In genomic region chr7:12066561-12066960, GRCh38 we compare ENCODE assay signal across 10 cellular contexts.
DNase-seq lines count a peak whose midpoint lies in the region; ATAC-seq and TF ChIP-seq lines count a peak whose summit lies in the region.
"Had no signal": no experiment of that assay in that cellular context is flagged by ENCODE, and none has a peak within 500 bp of the region (broad histone marks: within the 10 kb centered on the region; RNA-seq: fewer than 3 reads in every experiment).

No MANE protein-coding gene starts in this region.

- ATAC-seq in right lobe of liver (peak; percentile 32 to 73 (median 49)), HG03095 (IDR thresholded peaks at IDR 0.05; ENCODE audit: unreplicated experiment) (no peak)

- CTCF ChIA-PET in Caco-2 (lab: Charles Lee) = no interaction called here

- intact Hi-C loops in Caco-2 (cut with micrococcal nuclease; ENCODE audit: unreplicated experiment) (loop anchor here (2.0 kb wide), 1 partner anchor 640 kb away; no protein-coding TSS in a partner anchor), right lobe of liver (cut with DNase I) (loop anchor here (5.0 kb wide), 2 partner anchors 256 to 261 kb away; no protein-coding TSS in a partner anchor)

- no TSS peak for BruUV-seq in Caco-2 (replicated peaks; lab: Mats Ljungman, UMichigan)

- no peak for TF ChIP-seq POLR2A in right lobe of liver (IDR thresholded peaks at IDR 0.05)

- no peaks in the 10 kb centered on the region for H3K9me3 Mint-ChIP-seq in Caco-2 (ENCODE audit: unreplicated experiment)
- H3K9me3 Mint-ChIP-seq: WTC11 had no signal

- no peaks in the 10 kb centered on the region for H3K9me3 ChIP-seq in Caco-2
- H3K9me3 ChIP-seq in right lobe of liver = no peaks in the 10 kb centered on the region

- no peak overlapping the region for H3K27ac ChIP-seq in right lobe of liver

- DNase-seq in Caco-2 (no peak), HCEC 1CT (peak; percentile 20), RKO (ENCODE audit: low spot score) (peak; percentile 66), right lobe of liver (no peak), amniotic stem cell (lab: John Stamatoyannopoulos, UW) (no peak), putamen (ENCODE audit: low spot score) (no peak), ureter (ENCODE audit: low spot score) (no peak)
- DNase-seq: islet precursor cell had no signal

- H3K36me3 Mint-ChIP-seq in Caco-2 (ENCODE audit: insufficient read depth, unreplicated experiment) = no peaks in the 10 kb centered on the region
- H3K36me3 Mint-ChIP-seq: WTC11 had no signal

- no peaks in the 10 kb centered on the region for H3K27me3 Mint-ChIP-seq in Caco-2 (ENCODE audit: insufficient read depth, unreplicated experiment)

- H3K4me3 ChIP-seq in Caco-2 (ENCODE audit: low read depth, low read length) (no peak overlapping the region), right lobe of liver (no peak overlapping the region)

- H3K27me3 ChIP-seq in Caco-2 (replicated peaks; ENCODE audit: control insufficient read depth, insufficient read depth, low read length) (no peaks in the 10 kb centered on the region), right lobe of liver (no peaks in the 10 kb centered on the region)

- H3K27ac Mint-ChIP-seq in Caco-2 (ENCODE audit: unreplicated experiment) = peak overlapping the region; percentile 11
- H3K27ac Mint-ChIP-seq: WTC11 had no signal

- TF ChIP-seq CTCF in Caco-2 (IDR thresholded peaks at IDR 0.05; ENCODE audit: insufficient read depth in 1 of 2, low read depth in 1 of 2, low read length in 1 of 2, severe bottlenecking in 1 of 2, unreplicated experiment in 1 of 2) = no peak
- no peak for TF ChIP-seq CTCF in right lobe of liver (IDR thresholded peaks at IDR 0.05)

- H3K4me3 Mint-ChIP-seq in Caco-2 (ENCODE audit: unreplicated experiment) = no peak overlapping the region
- H3K4me3 Mint-ChIP-seq: WTC11 had no signal

- H3K4me1 ChIP-seq in Caco-2 (peaks cover 12% of the 10 kb centered on the region; the same call in 1 of the 2 replicates), right lobe of liver (no peaks in the 10 kb centered on the region)

- H3K4me1 Mint-ChIP-seq in Caco-2 (ENCODE audit: low read depth, unreplicated experiment) = peaks cover 13% of the 10 kb centered on the region

- POLR2A ChIA-PET in Caco-2 (lab: Charles Lee) = no interaction called here

- 59% methylated on average over 3 of the region's 3 CpGs for WGBS in right lobe of liver (ENCODE audit: insufficient coverage, low coverage, low lambda C conversion rate, missing lambda C conversion rate)

- H3K36me3 ChIP-seq in Caco-2 (ENCODE audit: control insufficient read depth, insufficient read depth, low read length) (no peaks in the 10 kb centered on the region), right lobe of liver (no peaks in the 10 kb centered on the region)

Comparison
In these comparisons a context has a peak if more than half of its experiments do, and no peak if none do; other contexts are left out.
1. DNase-seq: peak in HCEC 1CT (single experiment) and RKO (single experiment); none in Caco-2 (0 of 2), right lobe of liver (0 of 3), amniotic stem cell (single experiment), putamen (single experiment) and ureter (single experiment).